ENCODE assay signal across 10 cellular contexts in genomic region chr17:16989953-16990860, GRCh38. TPM values are rescaled to one million over a fixed set of nuclear protein-coding genes. Genes with fewer than 3 reads are reported as not detected.
A peak's percentile ranks its signal among the peaks of the same experiment; 100 is the strongest.
DNase-seq lines count a peak whose midpoint lies in the region; ATAC-seq and TF ChIP-seq lines count a peak whose summit lies in the region.
"Had no signal": no experiment of that assay in that cellular context is flagged by ENCODE, and none has a peak within 500 bp of the region (broad histone marks: within the 10 kb centered on the region; RNA-seq: fewer than 3 reads in every experiment).

No MANE protein-coding gene starts in this region.

- no peak overlapping the region for H3K18ac ChIP-seq in H9 (ENCODE audit: insufficient read length, low read depth, low read length)

- H3K9ac ChIP-seq in H9 (ENCODE audit: extremely low read depth, insufficient read length, low read length) = no peak overlapping the region

- H2BK120ac ChIP-seq in H9 (ENCODE audit: low read depth, low read length, poor library complexity, severe bottlenecking) = no peak overlapping the region

- no peak overlapping the region for H2BK5ac ChIP-seq in H9 (ENCODE audit: insufficient read length, low read length)

- H3K9me3 Mint-ChIP-seq in CD8-positive, alpha-beta T cell = no peaks in the 10 kb centered on the region
- H3K9me3 Mint-ChIP-seq in H9 = no peaks in the 10 kb centered on the region
- H3K9me3 Mint-ChIP-seq in T-helper 2 cell treated with Interferon-gamma antibody and Interleukin-4, amounts not matched to agents 5 μg/mL and 100 μg/mL, for 36 hours = no peaks in the 10 kb centered on the region

- H2AFZ ChIP-seq in H9 (ENCODE audit: low read length) = no peak overlapping the region

- DNase-seq in CD8-positive, alpha-beta T cell = no peak
- DNase-seq in H9 = peak; percentile 29
- no peak for DNase-seq in T-helper 2 cell treated with Interferon-gamma antibody and Interleukin-4, amounts not matched to agents 5 μg/mL and 100 μg/mL, for 36 hours (ENCODE audit: low spot score)
- DNase-seq in lower lobe of right lung = no peak
- DNase-seq in HT-29 (ENCODE audit: low spot score) = no peak
- no peak for DNase-seq in amniotic stem cell (lab: John Stamatoyannopoulos, UW)
- DNase-seq: stimulated activated CD4-positive, alpha-beta T cell treated with anti-CD3 and anti-CD28 coated beads, Interleukin-15, amount 100 ng/mL, for 24 hours; stomach had no signal

- no peak for TF ChIP-seq CTCF in CD8-positive, alpha-beta T cell (IDR thresholded peaks at IDR 0.05)
- TF ChIP-seq CTCF in H9 (conservative IDR thresholded peaks at IDR 0.05) (no peak), lower lobe of right lung (IDR thresholded peaks at IDR 0.05) (no peak)

- H3K27ac ChIP-seq in CD8-positive, alpha-beta T cell (ENCODE audit: low read depth, low read length) = peak overlapping the region; percentile 3
- H3K27ac ChIP-seq in H9 (ENCODE audit: insufficient read length, low read depth, low read length) = no peak overlapping the region
- peak overlapping the region; percentile 70 for H3K27ac ChIP-seq in lower lobe of right lung

- no peaks in the 10 kb centered on the region for H3K27me3 Mint-ChIP-seq in CD8-positive, alpha-beta T cell (ENCODE audit: low read depth)
- H3K27me3 Mint-ChIP-seq in H9 (ENCODE audit: low read depth) = no peaks in the 10 kb centered on the region
- H3K27me3 Mint-ChIP-seq in T-helper 2 cell treated with Interferon-gamma antibody and Interleukin-4, amounts not matched to agents 5 μg/mL and 100 μg/mL, for 36 hours (ENCODE audit: low read depth) = peaks cover 15% of the 10 kb centered on the region

- no peaks in the 10 kb centered on the region for H3K27me3 ChIP-seq in CD8-positive, alpha-beta T cell (ENCODE audit: insufficient read depth, low read length)
- H3K27me3 ChIP-seq in H9 (ENCODE audit: insufficient read depth, low read length) (no peaks in the 10 kb centered on the region), lower lobe of right lung (ENCODE audit: low read depth) (no peaks in the 10 kb centered on the region)
- H3K27me3 ChIP-seq: stomach had no signal

- peaks cover 41% of the 10 kb centered on the region for H3K4me1 ChIP-seq in CD8-positive, alpha-beta T cell (ENCODE audit: insufficient read depth, low read length)
- no peaks in the 10 kb centered on the region for H3K4me1 ChIP-seq in H9 (ENCODE audit: insufficient read depth, low read length)
- peaks cover 29% of the 10 kb centered on the region for H3K4me1 ChIP-seq in lower lobe of right lung

- peak overlapping the region; percentile 64 for H3K27ac Mint-ChIP-seq in CD8-positive, alpha-beta T cell
- no peak overlapping the region for H3K27ac Mint-ChIP-seq in H9
- H3K27ac Mint-ChIP-seq in T-helper 2 cell treated with Interferon-gamma antibody and Interleukin-4, amounts not matched to agents 5 μg/mL and 100 μg/mL, for 36 hours = peak overlapping the region; percentile 89

- H3K36me3 ChIP-seq in CD8-positive, alpha-beta T cell (ENCODE audit: insufficient read depth, low read length) = no peaks in the 10 kb centered on the region
- no peaks in the 10 kb centered on the region for H3K36me3 ChIP-seq in lower lobe of right lung
- H3K36me3 ChIP-seq: stomach had no signal

- no peak overlapping the region for H2AK5ac ChIP-seq in H9 (ENCODE audit: insufficient read length, low read length)

- no peak overlapping the region for H3K23ac ChIP-seq in H9 (ENCODE audit: insufficient read length, low read depth, low read length)

- no peak overlapping the region for H2BK15ac ChIP-seq in H9 (ENCODE audit: low read depth, low read length)

- no peaks in the 10 kb centered on the region for H3K79me1 ChIP-seq in H9 (ENCODE audit: insufficient read depth, low read depth, low read length, poor library complexity, severe bottlenecking)

- H4K5ac ChIP-seq in H9 (ENCODE audit: insufficient read length, low read depth, low read length) = no peak overlapping the region

- ATAC-seq in CD8-positive, alpha-beta T cell = no peak
- ATAC-seq in lower lobe of right lung = no peak
- no peak for ATAC-seq in GM21515 (IDR thresholded peaks at IDR 0.05; ENCODE audit: unreplicated experiment)
- ATAC-seq in HG02588 (IDR thresholded peaks at IDR 0.05; ENCODE audit: unreplicated experiment) = no peak

- CTCF ChIA-PET in CD8-positive, alpha-beta T cell (lab: Charles Lee) = interaction anchor here (1.0 to 3.7 kb wide), 6 partner anchors 8 to 454 kb away, joined by 3 to 16 read pairs (median 3); no protein-coding TSS in a partner anchor

- POLR2A ChIA-PET in CD8-positive, alpha-beta T cell (lab: Charles Lee) = interaction anchor here (1.1 kb wide), 1 partner anchor 13 kb away, joined by 3 read pairs; no protein-coding TSS in a partner anchor

- H3K4ac ChIP-seq in H9 (ENCODE audit: low read depth, low read length) = no peak overlapping the region

- no peak overlapping the region for H2BK20ac ChIP-seq in H9 (ENCODE audit: low read depth, low read length, poor library complexity, severe bottlenecking)

- H3K23me2 ChIP-seq in H9 (ENCODE audit: insufficient read length, low read depth, low read length, poor library complexity, severe bottlenecking) = no peaks in the 10 kb centered on the region

- intact Hi-C loops in CD8-positive, alpha-beta T cell (cut with DNase I, micrococcal nuclease) = loop anchor here in 1 of 2 experiments (2.0 to 5.0 kb wide), 2 partner anchors 67 to 538 kb away; no protein-coding TSS in a partner anchor
- intact Hi-C loops in lower lobe of right lung (cut with DNase I) = no loop called here

- H4K91ac ChIP-seq in H9 (ENCODE audit: insufficient read length, low read depth, low read length) = no peak overlapping the region

- H3K79me2 ChIP-seq in H9 (ENCODE audit: insufficient read depth, low read length) = no peaks in the 10 kb centered on the region

- no peak overlapping the region for H3K56ac ChIP-seq in H9 (ENCODE audit: insufficient read length, low read depth, low read length)

- H3K4me2 ChIP-seq in H9 (ENCODE audit: insufficient read depth, insufficient read length, low read length) = no peak overlapping the region

- peak overlapping the region; percentile 8 for H3K4me3 Mint-ChIP-seq in CD8-positive, alpha-beta T cell
- H3K4me3 Mint-ChIP-seq in H9 = no peak overlapping the region
- H3K4me3 Mint-ChIP-seq in T-helper 2 cell treated with Interferon-gamma antibody and Interleukin-4, amounts not matched to agents 5 μg/mL and 100 μg/mL, for 36 hours = peak overlapping the region; percentile 80

- no peak overlapping the region for H4K8ac ChIP-seq in H9 (replicated peaks; ENCODE audit: insufficient read length, low read depth, low read length)

- H3K36me3 Mint-ChIP-seq in CD8-positive, alpha-beta T cell = no peaks in the 10 kb centered on the region
- no peaks in the 10 kb centered on the region; a peak in 1 of 7 replicates for H3K36me3 Mint-ChIP-seq in H9 (ENCODE audit: insufficient read depth in 1 of 3, low read depth in 3 of 3)
- H3K36me3 Mint-ChIP-seq in T-helper 2 cell treated with Interferon-gamma antibody and Interleukin-4, amounts not matched to agents 5 μg/mL and 100 μg/mL, for 36 hours (ENCODE audit: low read depth) = no peaks in the 10 kb centered on the region

- no peaks in the 10 kb centered on the region for H3K9me3 ChIP-seq in CD8-positive, alpha-beta T cell (ENCODE audit: low read length)
- H3K9me3 ChIP-seq in H9 (ENCODE audit: control insufficient read depth, low read depth, low read length) (no peaks in the 10 kb centered on the region), lower lobe of right lung (no peaks in the 10 kb centered on the region)
- H3K9me3 ChIP-seq: stomach had no signal

- H4K20me1 ChIP-seq in H9 (ENCODE audit: control insufficient read depth, insufficient read depth, insufficient read length) = no peaks in the 10 kb centered on the region

- no peak overlapping the region for H2BK12ac ChIP-seq in H9 (ENCODE audit: insufficient read length, low read depth, low read length)

- no peak overlapping the region for H3K4me3 ChIP-seq in CD8-positive, alpha-beta T cell (ENCODE audit: low read depth, low read length)
- no peak overlapping the region for H3K4me3 ChIP-seq in lower lobe of right lung
- H3K4me3 ChIP-seq: stomach had no signal

- H3T11ph ChIP-seq in H9 (ENCODE audit: low read length) = no peak overlapping the region

- H3K4me1 Mint-ChIP-seq in CD8-positive, alpha-beta T cell (ENCODE audit: low read depth) = peaks cover 31% of the 10 kb centered on the region
- H3K4me1 Mint-ChIP-seq in H9 = peaks cover 4 to 7% of the 10 kb centered on the region in 2 experiments
- H3K4me1 Mint-ChIP-seq in T-helper 2 cell treated with Interferon-gamma antibody and Interleukin-4, amounts not matched to agents 5 μg/mL and 100 μg/mL, for 36 hours (ENCODE audit: low read depth) = peaks cover 33% of the 10 kb centered on the region

- no peak overlapping the region for H3K14ac ChIP-seq in H9 (ENCODE audit: insufficient read depth, low read length)

- no CpG with 5 or more reads among the region's 11 CpGs for WGBS in H9 (ENCODE audit: extremely low coverage, insufficient read length, low lambda C conversion rate)

RNA-seq across cellular contexts. Expression of gene TNFRSF13B, which starts 18.3 kb away (rescaled TPM):
- total RNA-seq in CD8-positive, alpha-beta T cell = not detected
- total RNA-seq in H9 (2021) = 0.11 and 0.28 TPM in 2 replicates
- 0.27 TPM for total RNA-seq in lower lobe of right lung
- total RNA-seq in HT-29 (2014; rRNA removed; shearing (Covaris generic)) = not detected in 2 replicates

RNA-seq across cellular contexts. Expression of gene MPRIP, which starts 52.0 kb away (rescaled TPM):
- 100 to 1,000 TPM; 146 to 149 TPM for total RNA-seq in CD8-positive, alpha-beta T cell
- total RNA-seq in H9 (2021) (129 and 132 TPM in 2 replicates), lower lobe of right lung (232 TPM)
- 147 and 162 TPM in 2 replicates for total RNA-seq in HT-29 (2014; rRNA removed; shearing (Covaris generic))

Comparison
In these comparisons a context has a peak if more than half of its experiments do, and no peak if none do; other contexts are left out.
1. H3K27ac Mint-ChIP-seq: peak in CD8-positive, alpha-beta T cell (single experiment) and T-helper 2 cell treated with Interferon-gamma antibody and Interleukin-4, amounts not matched to agents 5 μg/mL and 100 μg/mL, for 36 hours (single experiment); none in H9 (0 of 3).
2. H3K4me3 Mint-ChIP-seq: peak in CD8-positive, alpha-beta T cell (single experiment) and T-helper 2 cell treated with Interferon-gamma antibody and Interleukin-4, amounts not matched to agents 5 μg/mL and 100 μg/mL, for 36 hours (single experiment); none in H9 (0 of 2).